13 cellular contexts compared by ENCODE assay signal in the genomic region with DNA sequence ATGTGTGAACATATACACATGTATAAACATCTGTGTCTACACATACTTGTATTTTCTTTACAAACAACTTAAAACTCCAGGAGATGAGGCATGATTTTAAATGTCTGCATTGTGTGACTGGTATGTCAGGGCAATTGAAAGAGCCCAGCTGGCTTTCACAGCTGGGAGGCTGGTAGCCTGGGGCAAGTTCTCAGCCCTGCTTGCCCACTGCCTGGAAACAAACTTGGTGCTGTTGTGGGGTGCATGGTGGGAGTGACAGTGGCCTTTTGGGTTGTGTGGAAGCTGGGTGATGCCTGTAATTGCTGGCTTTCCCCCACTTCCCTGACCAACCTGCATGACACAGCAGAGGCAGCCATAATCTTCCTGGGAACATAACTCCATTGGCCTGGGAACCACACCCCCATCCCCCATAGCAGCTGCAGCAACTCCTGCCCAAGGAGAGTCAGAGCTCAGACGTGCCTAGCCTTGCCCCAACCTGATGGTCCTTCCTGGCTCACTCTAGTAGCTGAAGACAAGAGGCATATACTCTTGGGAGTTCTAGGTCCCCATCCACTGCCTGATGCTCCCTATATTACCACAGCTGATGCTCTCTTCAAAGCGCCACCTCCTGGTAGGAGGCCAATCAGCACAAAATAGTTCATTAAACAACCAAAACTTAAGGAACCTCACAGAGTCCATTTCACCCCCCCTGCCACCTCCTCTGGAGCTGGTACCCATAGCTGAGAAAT.
A peak's percentile ranks its signal among the peaks of the same experiment; 100 is the strongest.
DNase-seq lines count a peak whose midpoint lies in the region; ATAC-seq and TF ChIP-seq lines count a peak whose summit lies in the region.
"Had no signal": no experiment of that assay in that cellular context is flagged by ENCODE, and none has a peak within 500 bp of the region (broad histone marks: within the 10 kb centered on the region; RNA-seq: fewer than 3 reads in every experiment).

No MANE protein-coding gene starts in this region.

- POLR2A ChIA-PET in activated CD4-positive, alpha-beta T cell treated with anti-CD3 and anti-CD28 coated beads for 36 hours (lab: Charles Lee), result no interaction called here
- POLR2A ChIA-PET in T-cell (lab: Charles Lee), result interaction anchor here in 1 of 2 donors (1.2 kb wide), 1 partner anchor 11 kb away, joined by 3 read pairs; no protein-coding TSS in a partner anchor

- peaks cover 8% of the 10 kb centered on the region for H3K36me3 Mint-ChIP-seq in activated CD4-positive, alpha-beta T cell treated with anti-CD3 and anti-CD28 coated beads for 36 hours (ENCODE audit: low read depth)
- peaks cover 16% of the 10 kb centered on the region for H3K36me3 Mint-ChIP-seq in T-cell

- H3K79me2 ChIP-seq in Karpas-422 (ENCODE audit: low read length) (no peaks in the 10 kb centered on the region), mammary epithelial cell (ENCODE audit: insufficient read depth, low read length) (peaks cover 34% of the 10 kb centered on the region), osteoblast (ENCODE audit: insufficient read depth, low read length) (no peaks in the 10 kb centered on the region)

- H3K4me1 ChIP-seq in Karpas-422 (ENCODE audit: low read length), result no peaks in the 10 kb centered on the region
- H3K4me1 ChIP-seq in mammary epithelial cell (ENCODE audit: insufficient read depth, low read length), result peaks cover 26% of the 10 kb centered on the region
- H3K4me1 ChIP-seq in osteoblast (ENCODE audit: insufficient read depth, low read length), result no peaks in the 10 kb centered on the region
- H3K4me1 ChIP-seq: spleen had no signal

- CTCF ChIA-PET in activated CD4-positive, alpha-beta T cell treated with anti-CD3 and anti-CD28 coated beads for 36 hours (lab: Charles Lee), result interaction anchor here (1.1 to 1.5 kb wide), 5 partner anchors 11 to 267 kb away, joined by 3 to 4 read pairs (median 3); no protein-coding TSS in a partner anchor
- CTCF ChIA-PET in mammary epithelial cell (lab: Charles Lee; ENCODE audit: low non-redundant PET) (no interaction called here), T-cell (lab: Charles Lee) (interaction anchor here in 1 of 2 donors (1.1 kb wide), 1 partner anchor 9 kb away, joined by 3 read pairs; no protein-coding TSS in a partner anchor)

- H3K4me3 ChIP-seq in Karpas-422 (ENCODE audit: low read length) (no peak overlapping the region), mammary epithelial cell (replicated peaks in 1 of 3; ENCODE audit: insufficient read depth in 1 of 3, low read depth in 2 of 3, low read length in 3 of 3) (no peak overlapping the region), osteoblast (ENCODE audit: insufficient read depth, low read length) (no peak overlapping the region)
- H3K4me3 ChIP-seq: spleen had no signal

- no peak overlapping the region for H3K27ac ChIP-seq in Karpas-422 (ENCODE audit: low read length)
- peak overlapping the region; percentile 84 for H3K27ac ChIP-seq in mammary epithelial cell (ENCODE audit: insufficient read depth, low read depth, low read length)
- no peak overlapping the region for H3K27ac ChIP-seq in osteoblast (ENCODE audit: low read depth, low read length)
- H3K27ac ChIP-seq: spleen had no signal

- no peak overlapping the region for H3K9ac ChIP-seq in Karpas-422 (ENCODE audit: low read length)
- peak overlapping the region; percentile 38 for H3K9ac ChIP-seq in mammary epithelial cell (ENCODE audit: insufficient read depth, low read length)

- H3K27ac Mint-ChIP-seq in activated CD4-positive, alpha-beta T cell treated with anti-CD3 and anti-CD28 coated beads for 36 hours, result no peak overlapping the region
- no peak overlapping the region for H3K27ac Mint-ChIP-seq in T-cell

- H3K4me2 ChIP-seq in Karpas-422 (ENCODE audit: low read depth, low read length, poor library complexity, severe bottlenecking) (no peak overlapping the region), mammary epithelial cell (ENCODE audit: insufficient read depth, low read depth, low read length) (peak overlapping the region; percentile 43), osteoblast (ENCODE audit: insufficient read depth, low read length) (no peak overlapping the region)

- no peaks in the 10 kb centered on the region for H4K20me1 ChIP-seq in Karpas-422 (ENCODE audit: insufficient read depth, low read depth, low read length)
- no peaks in the 10 kb centered on the region for H4K20me1 ChIP-seq in mammary epithelial cell (ENCODE audit: insufficient read depth, low read length)
- no peaks in the 10 kb centered on the region for H4K20me1 ChIP-seq in osteoblast (ENCODE audit: insufficient read depth, low read length)

- no peaks in the 10 kb centered on the region for H3K27me3 ChIP-seq in Karpas-422 (ENCODE audit: low read length)
- H3K27me3 ChIP-seq in mammary epithelial cell (ENCODE audit: insufficient read depth, low read length), result no peaks in the 10 kb centered on the region
- no peaks in the 10 kb centered on the region for H3K27me3 ChIP-seq in osteoblast (ENCODE audit: insufficient read depth, low read length)
- H3K27me3 ChIP-seq: spleen had no signal

- in situ Hi-C loops in mammary epithelial cell (cut with MboI; ENCODE audit: low sequenced_read_pairs in 2 of 2), result no loop called here

- no peaks in the 10 kb centered on the region for H3K36me3 ChIP-seq in Karpas-422 (ENCODE audit: insufficient read depth, low read length)
- no peaks in the 10 kb centered on the region for H3K36me3 ChIP-seq in mammary epithelial cell (ENCODE audit: insufficient read depth, low read length)
- no peaks in the 10 kb centered on the region for H3K36me3 ChIP-seq in osteoblast (ENCODE audit: insufficient read depth, low read length)
- H3K36me3 ChIP-seq: spleen had no signal

- 0% methylated on average over 1 of the region's 2 CpGs for WGBS in mammary epithelial cell (ENCODE audit: low coverage, missing lambda C conversion rate)

- no peaks in the 10 kb centered on the region for H3K9me2 ChIP-seq in Karpas-422 (replicated peaks; ENCODE audit: insufficient read depth, low read length)

- dilution Hi-C loops in mammary epithelial cell (cut with HindIII; ENCODE audit: low sequenced_read_pairs), result loop anchor here (5.0 kb wide), 1 partner anchor 103 kb away; no protein-coding TSS in a partner anchor

- peaks cover 5% of the 10 kb centered on the region for H3K9me3 Mint-ChIP-seq in activated CD4-positive, alpha-beta T cell treated with anti-CD3 and anti-CD28 coated beads for 36 hours (ENCODE audit: low read depth)
- peaks cover 0 to 5% (median 0%) of the 10 kb centered on the region in 3 donors for H3K9me3 Mint-ChIP-seq in T-cell
- H3K9me3 Mint-ChIP-seq: activated T-cell treated with anti-CD3 and anti-CD28 coated beads, Interleukin-2, amount 50 U/mL, for 4 hours had no signal

- TF ChIP-seq CTCF in mammary epithelial cell (conservative IDR thresholded peaks at IDR 0.05 in 1 of 2, IDR thresholded peaks at IDR 0.05 in 1 of 2; ENCODE audit: extremely low read depth in 1 of 2, insufficient read depth in 1 of 2, low read depth in 1 of 2, low read length in 2 of 2), result peak; percentile 39 to 42
- TF ChIP-seq CTCF in osteoblast (IDR thresholded peaks at IDR 0.05; ENCODE audit: extremely low read depth, low read depth, low read length), result peak; percentile 24

- no TSS peak for BruUV-seq in mammary epithelial cell (replicated peaks; lab: Mats Ljungman, UMichigan)

- peak; percentile 17 for DNase-seq in activated CD4-positive, alpha-beta T cell treated with anti-CD3 and anti-CD28 coated beads for 36 hours
- DNase-seq in activated CD4-positive, alpha-beta T cell treated with anti-CD3 and anti-CD28 coated beads, Interleukin-2, amount 50 U/mL, for 4 hours, result no peak
- peak; percentile 70 for DNase-seq in Karpas-422
- peak; percentile 96 for DNase-seq in mammary epithelial cell
- no peak for DNase-seq in osteoblast (ENCODE audit: insufficient read length, low spot score, missing footprints)
- no peak for DNase-seq in T-cell
- DNase-seq in NCI-H187 treated with DMSO at 0.1 percent for 48 hours (lab: John Stamatoyannopoulos, UW), result no peak
- DNase-seq: activated T-cell treated with anti-CD3 and anti-CD28 coated beads, Interleukin-2, amount 50 U/mL, for 4 hours; NCI-H1105; spleen had no signal

- H3K4me1 Mint-ChIP-seq in activated CD4-positive, alpha-beta T cell treated with anti-CD3 and anti-CD28 coated beads for 36 hours, result peaks cover 16% of the 10 kb centered on the region
- peaks cover 23 to 56% (median 25%) of the 10 kb centered on the region in 3 donors for H3K4me1 Mint-ChIP-seq in T-cell

- no peaks in the 10 kb centered on the region for H3K27me3 Mint-ChIP-seq in activated CD4-positive, alpha-beta T cell treated with anti-CD3 and anti-CD28 coated beads for 36 hours
- H3K27me3 Mint-ChIP-seq in T-cell, result no peaks in the 10 kb centered on the region
- H3K27me3 Mint-ChIP-seq: brain had no signal

- H2AFZ ChIP-seq in Karpas-422 (ENCODE audit: low read length) (no peak overlapping the region), mammary epithelial cell (ENCODE audit: low read depth, low read length) (no peak overlapping the region), osteoblast (ENCODE audit: low read length) (no peak overlapping the region)

- no peaks in the 10 kb centered on the region for H3K9me3 ChIP-seq in Karpas-422 (ENCODE audit: low read length)
- no peaks in the 10 kb centered on the region for H3K9me3 ChIP-seq in mammary epithelial cell (replicated peaks; ENCODE audit: insufficient read depth, low read length)
- H3K9me3 ChIP-seq in osteoblast (ENCODE audit: low read depth, low read length), result no peaks in the 10 kb centered on the region
- H3K9me3 ChIP-seq: spleen had no signal

- no peak overlapping the region for H3K4me3 Mint-ChIP-seq in activated CD4-positive, alpha-beta T cell treated with anti-CD3 and anti-CD28 coated beads for 36 hours
- no peak overlapping the region for H3K4me3 Mint-ChIP-seq in T-cell
- H3K4me3 Mint-ChIP-seq: activated T-cell treated with anti-CD3 and anti-CD28 coated beads, Interleukin-2, amount 50 U/mL, for 4 hours; brain; neural crest cell had no signal

- no peak for ATAC-seq in activated CD4-positive, alpha-beta T cell treated with anti-CD3 and anti-CD28 coated beads for 36 hours
- ATAC-seq in T-cell (replicated peaks in 1 of 4) (no peak), GM21786 (IDR thresholded peaks at IDR 0.05; ENCODE audit: unreplicated experiment) (no peak)
- ATAC-seq: activated T-cell treated with anti-CD3 and anti-CD28 coated beads, Interleukin-2, amount 50 U/mL, for 4 hours had no signal

- intact Hi-C loops in activated CD4-positive, alpha-beta T cell treated with anti-CD3 and anti-CD28 coated beads for 36 hours (cut with DNase I, micrococcal nuclease), result loop anchor here (2.0 kb wide), 1 partner anchor 268 kb away; no protein-coding TSS in a partner anchor
- intact Hi-C loops in mammary epithelial cell (cut with micrococcal nuclease), result loop anchor here (1.0 to 10.0 kb wide), 5 partner anchors 90 to 310 kb away; a partner anchor contains a TSS

Comparison
In these comparisons a context has a peak if more than half of its experiments do, and no peak if none do; other contexts are left out.
1. DNase-seq: peak in activated CD4-positive, alpha-beta T cell treated with anti-CD3 and anti-CD28 coated beads for 36 hours (single experiment), Karpas-422 (single experiment) and mammary epithelial cell (single experiment); none in activated CD4-positive, alpha-beta T cell treated with anti-CD3 and anti-CD28 coated beads, Interleukin-2, amount 50 U/mL, for 4 hours (0 of 2), osteoblast (single experiment), T-cell (0 of 34) and NCI-H187 treated with DMSO at 0.1 percent for 48 hours (single experiment).